Comparison of ENCODE assay signal across 34 cellular contexts in genomic region chr1:199983531-199983930, GRCh38. TPM values are rescaled to one million over a fixed set of nuclear protein-coding genes. Genes with fewer than 3 reads are reported as not detected.
"Had no signal": no experiment of that assay in that cellular context is flagged by ENCODE, and none has a peak within 500 bp of the region (broad histone marks: within the 10 kb centered on the region; RNA-seq: fewer than 3 reads in every experiment).

No MANE protein-coding gene starts in this region.

- H3K4me1 ChIP-seq: adrenal gland, breast epithelium had no signal

- H3K4me3 Mint-ChIP-seq: activated B cell treated with CpG ODN at 0.5 μM for 24 hours; activated CD4-positive, alpha-beta memory T cell treated with anti-CD3 and anti-CD28 coated beads for 36 hours; activated CD4-positive, alpha-beta T cell treated with anti-CD3 and anti-CD28 coated beads, Interleukin-2, amount 10 ng/mL, durations not matched to agents 24 days and 14 days; activated CD8-positive, alpha-beta T cell treated with anti-CD3 and anti-CD28 coated beads for 36 hours; activated naive CD4-positive, alpha-beta T cell treated with anti-CD3 and anti-CD28 coated beads for 36 hours; activated naive CD8-positive, alpha-beta T cell treated with anti-CD3 and anti-CD28 coated beads for 36 hours; activated T-cell treated with anti-CD3 and anti-CD28 coated beads, Interleukin-2, amount 50 U/mL, for 4 hours; activated T-cell treated with anti-CD3 and anti-CD28 coated beads, Interleukin-2, amount 50 U/mL, for 72 hours; activated T-helper 1 cell treated with anti-CD3 and anti-CD28 coated beads, Interleukin-12 subunit alpha, Interleukin-12 subunit beta, Interleukin-2, Interleukin-4 antibody, amounts not matched to agents 30 ng/mL and 10 ng/mL and 1 ng/mL, durations not matched to agents 14 hours and 24 hours and 36 hours; activated T-helper 17 cell treated with anti-CD3 and anti-CD28 coated beads, Interleukin-2, amount 50 U/mL, for 72 hours; T-cell; T-helper 2 cell treated with Interferon-gamma antibody and Interleukin-4, amounts not matched to agents 5 μg/mL and 100 μg/mL, for 36 hours had no signal

- H3K36me3 ChIP-seq: adrenal gland, brain microvascular endothelial cell, breast epithelium had no signal

- DNase-seq: activated B cell treated with CpG ODN at 0.5 μM for 24 hours; activated CD4-positive, alpha-beta memory T cell treated with anti-CD3 and anti-CD28 coated beads for 36 hours; activated CD4-positive, alpha-beta T cell treated with anti-CD3 and anti-CD28 coated beads for 4 hours; activated CD4-positive, alpha-beta T cell treated with anti-CD3 and anti-CD28 coated beads, Interleukin-2, amount 10 ng/mL, durations not matched to agents 24 days and 14 days; activated CD4-positive, alpha-beta T cell treated with anti-CD3 and anti-CD28 coated beads, Interleukin-2, amount 50 U/mL, for 1 hour; activated CD4-positive, alpha-beta T cell treated with anti-CD3 and anti-CD28 coated beads, Interleukin-2, amount 50 U/mL, for 4 hours; activated CD4-positive, CD25-positive, alpha-beta regulatory T cell treated with anti-CD3 and anti-CD28 coated beads, Interleukin-2, amount 50 U/mL, for 72 hours; activated CD8-positive, alpha-beta memory T cell treated with anti-CD3 and anti-CD28 coated beads, Interleukin-2, amount 50 U/mL, for 4 hours; activated CD8-positive, alpha-beta T cell treated with anti-CD3 and anti-CD28 coated beads for 36 hours; activated effector memory CD4-positive, alpha-beta T cell treated with anti-CD3 and anti-CD28 coated beads, Interleukin-2, amount 50 U/mL, for 16 hours; activated gamma-delta T cell treated with Interleukin-2 at 50 U/mL for 16 hours; activated naive CD4-positive, alpha-beta T cell; activated naive CD4-positive, alpha-beta T cell treated with anti-CD3 and anti-CD28 coated beads for 36 hours; activated naive CD4-positive, alpha-beta T cell treated with anti-CD3 and anti-CD28 coated beads, Interleukin-2, amount 50 U/mL, for 16 hours; activated naive CD8-positive, alpha-beta T cell treated with anti-CD3 and anti-CD28 coated beads for 36 hours; activated T-cell treated with anti-CD3 and anti-CD28 coated beads for 4 hours; activated T-cell treated with anti-CD3 and anti-CD28 coated beads, Interleukin-2, amount 50 U/mL, for 1 hour; activated T-cell treated with anti-CD3 and anti-CD28 coated beads, Interleukin-2, amount 50 U/mL, for 4 hours; activated T-cell treated with anti-CD3 and anti-CD28 coated beads, Interleukin-2, amount 50 U/mL, for 72 hours; adrenal gland; amniotic stem cell; aorta; body of pancreas; brain microvascular endothelial cell; central memory CD4-positive, alpha-beta T cell; T-cell; T-helper 2 cell; T-helper 9 cell had no signal

- ATAC-seq: activated CD8-positive, alpha-beta T cell treated with anti-CD3 and anti-CD28 coated beads for 36 hours; activated naive CD4-positive, alpha-beta T cell treated with anti-CD3 and anti-CD28 coated beads, Interleukin-2, amount 50 U/mL, for 72 hours; activated T-cell treated with anti-CD3 and anti-CD28 coated beads, Interleukin-2, amount 50 U/mL, for 4 hours; activated T-cell treated with anti-CD3 and anti-CD28 coated beads, Interleukin-2, amount 50 U/mL, for 72 hours; activated T-helper 17 cell treated with anti-CD3 and anti-CD28 coated beads, Interleukin-2, amount 50 U/mL, for 72 hours; body of pancreas; T-cell had no signal

- H3K27ac ChIP-seq: adrenal gland, brain microvascular endothelial cell, breast epithelium had no signal

- H3K36me3 Mint-ChIP-seq: activated CD4-positive, alpha-beta memory T cell treated with anti-CD3 and anti-CD28 coated beads for 36 hours; activated naive CD4-positive, alpha-beta T cell treated with anti-CD3 and anti-CD28 coated beads, Interleukin-2, amount 50 U/mL, for 72 hours; activated naive CD8-positive, alpha-beta T cell treated with anti-CD3 and anti-CD28 coated beads for 36 hours; T-cell had no signal

- H3K27me3 Mint-ChIP-seq: activated T-helper 17 cell treated with anti-CD3 and anti-CD28 coated beads, Interleukin-2, amount 50 U/mL, for 72 hours had no signal

- H3K9me3 ChIP-seq: adrenal gland, body of pancreas, breast epithelium had no signal

- H3K9me3 Mint-ChIP-seq: activated B cell treated with CpG ODN at 0.5 μM for 24 hours; activated CD4-positive, alpha-beta memory T cell treated with anti-CD3 and anti-CD28 coated beads for 36 hours; activated CD4-positive, alpha-beta T cell treated with anti-CD3 and anti-CD28 coated beads, Interleukin-2, amount 10 ng/mL, durations not matched to agents 24 days and 14 days; activated CD8-positive, alpha-beta T cell treated with anti-CD3 and anti-CD28 coated beads for 36 hours; activated naive CD4-positive, alpha-beta T cell treated with anti-CD3 and anti-CD28 coated beads for 36 hours; activated naive CD4-positive, alpha-beta T cell treated with anti-CD3 and anti-CD28 coated beads, Interleukin-2, amount 50 U/mL, for 72 hours; activated naive CD8-positive, alpha-beta T cell treated with anti-CD3 and anti-CD28 coated beads for 36 hours; activated T-cell treated with anti-CD3 and anti-CD28 coated beads, Interleukin-2, amount 50 U/mL, for 4 hours; activated T-cell treated with anti-CD3 and anti-CD28 coated beads, Interleukin-2, amount 50 U/mL, for 72 hours; activated T-helper 1 cell treated with anti-CD3 and anti-CD28 coated beads, Interleukin-12 subunit alpha, Interleukin-12 subunit beta, Interleukin-2, Interleukin-4 antibody, amounts not matched to agents 30 ng/mL and 10 ng/mL and 1 ng/mL, durations not matched to agents 14 hours and 24 hours and 36 hours; activated T-helper 17 cell treated with anti-CD3 and anti-CD28 coated beads, Interleukin-2, amount 50 U/mL, for 72 hours; T-cell; T-helper 2 cell treated with Interferon-gamma antibody and Interleukin-4, amounts not matched to agents 5 μg/mL and 100 μg/mL, for 36 hours had no signal

- H3K4me1 Mint-ChIP-seq: activated CD4-positive, alpha-beta T cell treated with anti-CD3 and anti-CD28 coated beads, Interleukin-2, amount 10 ng/mL, durations not matched to agents 24 days and 14 days; activated naive CD8-positive, alpha-beta T cell treated with anti-CD3 and anti-CD28 coated beads for 36 hours; activated T-helper 17 cell treated with anti-CD3 and anti-CD28 coated beads, Interleukin-2, amount 50 U/mL, for 72 hours; T-cell had no signal

- H3K27me3 ChIP-seq: adrenal gland, body of pancreas, brain microvascular endothelial cell, breast epithelium had no signal

- H3K27ac Mint-ChIP-seq: activated B cell treated with CpG ODN at 0.5 μM for 24 hours; activated CD4-positive, alpha-beta memory T cell treated with anti-CD3 and anti-CD28 coated beads for 36 hours; activated CD4-positive, alpha-beta T cell treated with anti-CD3 and anti-CD28 coated beads, Interleukin-2, amount 10 ng/mL, durations not matched to agents 24 days and 14 days; activated CD8-positive, alpha-beta T cell treated with anti-CD3 and anti-CD28 coated beads for 36 hours; activated naive CD4-positive, alpha-beta T cell treated with anti-CD3 and anti-CD28 coated beads for 36 hours; activated naive CD4-positive, alpha-beta T cell treated with anti-CD3 and anti-CD28 coated beads, Interleukin-2, amount 50 U/mL, for 72 hours; activated naive CD8-positive, alpha-beta T cell treated with anti-CD3 and anti-CD28 coated beads for 36 hours; activated T-cell treated with anti-CD3 and anti-CD28 coated beads, Interleukin-2, amount 50 U/mL, for 72 hours; activated T-helper 1 cell treated with anti-CD3 and anti-CD28 coated beads, Interleukin-12 subunit alpha, Interleukin-12 subunit beta, Interleukin-2, Interleukin-4 antibody, amounts not matched to agents 30 ng/mL and 10 ng/mL and 1 ng/mL, durations not matched to agents 14 hours and 24 hours and 36 hours; activated T-helper 17 cell treated with anti-CD3 and anti-CD28 coated beads, Interleukin-2, amount 50 U/mL, for 72 hours; T-cell; T-helper 2 cell treated with Interferon-gamma antibody and Interleukin-4, amounts not matched to agents 5 μg/mL and 100 μg/mL, for 36 hours had no signal

- H3K4me3 ChIP-seq: adrenal gland, body of pancreas, breast epithelium had no signal

RNA-seq across cellular contexts. Expression of gene NR5A2, which starts 44.0 kb away (rescaled TPM):
- total RNA-seq: activated CD4-positive, alpha-beta memory T cell treated with anti-CD3 and anti-CD28 coated beads for 36 hours; activated CD4-positive, alpha-beta T cell treated with anti-CD3 and anti-CD28 coated beads, Interleukin-2, amount 10 ng/mL, durations not matched to agents 24 days and 14 days; activated CD8-positive, alpha-beta memory T cell treated with anti-CD3 and anti-CD28 coated beads for 36 hours; activated CD8-positive, alpha-beta T cell treated with anti-CD3 and anti-CD28 coated beads for 36 hours; activated naive CD4-positive, alpha-beta T cell treated with anti-CD3 and anti-CD28 coated beads for 36 hours had no signal
